1 cellular context compared by ENCODE assay signal in genomic region chr12:4223273-4223855, GRCh38.
TF ChIP-seq lines count a peak whose summit lies in the region.

No MANE protein-coding gene starts in this region.

TF ChIP-seq in K562, 482 proteins besides CTCF, POLR2A, EP300 and RAD21 (continued from another document):
- TF ChIP-seq CREB5 (CRISPR knock-in tag; IDR thresholded peaks at IDR 0.05), result no peak
TF ChIP-seq in K562: peak in this region for 1.
